In the genomic region with DNA sequence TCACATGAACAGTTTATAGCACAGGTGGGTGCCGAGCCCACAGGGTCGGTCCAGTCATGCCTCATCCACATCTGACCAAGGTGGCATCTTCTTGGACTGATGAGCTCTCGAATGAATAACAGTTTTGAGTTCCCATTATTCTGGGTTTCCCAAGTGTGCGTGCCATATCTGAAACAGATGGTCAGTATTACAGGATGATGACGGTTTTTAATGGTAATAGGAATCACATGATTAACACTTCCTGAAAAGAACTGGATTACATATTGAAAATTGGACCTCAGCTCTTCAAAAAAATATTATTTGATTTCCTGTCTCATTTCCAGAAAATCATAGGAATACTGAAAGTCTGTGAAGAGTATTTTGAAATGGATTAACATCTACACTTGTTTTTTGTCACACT, we compare ENCODE assay signal across 23 cellular contexts. TPM values are rescaled to one million over a fixed set of nuclear protein-coding genes. Genes with fewer than 3 reads are reported as not detected.
DNase-seq lines count a peak whose midpoint lies in the region; ATAC-seq and TF ChIP-seq lines count a peak whose summit lies in the region.
"Had no signal": no experiment of that assay in that cellular context is flagged by ENCODE, and none has a peak within 500 bp of the region (broad histone marks: within the 10 kb centered on the region; RNA-seq: fewer than 3 reads in every experiment).

No MANE protein-coding gene starts in this region.

- H3K27me3 ChIP-seq in left ventricle myocardium inferior (ENCODE audit: low read depth) (no peaks in the 10 kb centered on the region), right cardiac atrium (ENCODE audit: control insufficient read depth, insufficient read depth) (no peaks in the 10 kb centered on the region)
- H3K27me3 ChIP-seq: body of pancreas had no signal

- H3K4me1 ChIP-seq in left ventricle myocardium inferior (peaks cover 26% of the 10 kb centered on the region), right cardiac atrium (ENCODE audit: control insufficient read depth, insufficient read depth, low read length) (no peaks in the 10 kb centered on the region)
- H3K4me1 ChIP-seq: body of pancreas had no signal

- 61% methylated on average over 5 of the region's 5 CpGs for WGBS in right cardiac atrium

- no peak for DNase-seq in left ventricle myocardium inferior
- DNase-seq in right cardiac atrium: no peak
- DNase-seq in NCI-H446 treated with DMSO at 0.1 percent for 48 hours (lab: John Stamatoyannopoulos, UW): peak; percentile 82
- DNase-seq in fibroblast of pulmonary artery (ENCODE audit: low read depth): peak; percentile 26
- peak; percentile 23 for DNase-seq in superior temporal gyrus (ENCODE audit: extremely low spot score)
- no peak for DNase-seq in activated CD4-positive, CD25-positive, alpha-beta regulatory T cell (lab: John Stamatoyannopoulos, UW)
- DNase-seq in stimulated activated naive CD4-positive, alpha-beta T cell treated with Interleukin-2 at 50 U/mL for 16 hours (lab: John Stamatoyannopoulos, UW): no peak
- DNase-seq: activated CD4-positive, alpha-beta T cell treated with anti-CD3 and anti-CD28 coated beads, Interleukin-2, amount 50 U/mL, for 48 hours; activated effector memory CD4-positive, alpha-beta T cell treated with Interleukin-2 at 50 U/mL for 16 hours; body of pancreas; CD8-positive, alpha-beta memory T cell; glutamatergic neuron; HCEC 1CT; MV-4-11; NCI-H187 treated with DMSO at 0.1 percent for 48 hours; NCI-H226; posterior cingulate gyrus; stimulated activated CD4-positive, alpha-beta T cell treated with anti-CD3 and anti-CD28 coated beads, Interleukin-1b, Interleukin-23, amount 100 ng/mL, for 48 hours; WERI-Rb-1 had no signal

- H3K9me3 ChIP-seq in left ventricle myocardium inferior (replicated peaks) (no peaks in the 10 kb centered on the region), right cardiac atrium (ENCODE audit: control insufficient read depth, low read length) (no peaks in the 10 kb centered on the region)
- H3K9me3 ChIP-seq: body of pancreas had no signal

- no peaks in the 10 kb centered on the region for H3K36me3 ChIP-seq in left ventricle myocardium inferior
- H3K36me3 ChIP-seq: WERI-Rb-1 had no signal

- H3K27ac ChIP-seq in left ventricle myocardium inferior (replicated peaks): peak overlapping the region; percentile 88
- H3K27ac ChIP-seq in right cardiac atrium (ENCODE audit: low read length): no peak overlapping the region
- H3K27ac ChIP-seq: body of pancreas, RWPE1, WERI-Rb-1 had no signal

- intact Hi-C loops in left ventricle myocardium inferior (cut with micrococcal nuclease): no loop called here
- intact Hi-C loops in right cardiac atrium (cut with DNase I): no loop called here

- TF ChIP-seq CTCF in left ventricle myocardium inferior (IDR thresholded peaks at IDR 0.05; ENCODE audit: borderline replicate concordance): no peak
- TF ChIP-seq CTCF in fibroblast of pulmonary artery (IDR thresholded peaks at IDR 0.05; ENCODE audit: low read length, missing control alignments): no peak

- ATAC-seq in right cardiac atrium (no peak), HG03175 (IDR thresholded peaks at IDR 0.05; ENCODE audit: unreplicated experiment) (no peak)
- ATAC-seq: body of pancreas, left lobe of liver, SK-N-SH treated with all-trans-retinoic acid at 6 μM for 48 hours had no signal

- H3K4me3 ChIP-seq in left ventricle myocardium inferior: no peak overlapping the region
- H3K4me3 ChIP-seq in right cardiac atrium (ENCODE audit: low read length): no peak overlapping the region
- no peak overlapping the region for H3K4me3 ChIP-seq in fibroblast of pulmonary artery (replicated peaks; ENCODE audit: low read depth, low read length)
- H3K4me3 ChIP-seq: body of pancreas had no signal

RNA-seq across cellular contexts. Expression of gene NAB1, which starts 22.2 kb away (rescaled TPM):
- 30.2 TPM for total RNA-seq in left ventricle myocardium inferior
- 10 to 100 TPM; 58.8 to 65.5 (median 60.7) TPM for total RNA-seq in right cardiac atrium
- 17.6 TPM for polyA plus RNA-seq in right cardiac atrium

Comparison
In these comparisons a context has a peak if more than half of its experiments do, and no peak if none do; other contexts are left out.
1. DNase-seq: peak in NCI-H446 treated with DMSO at 0.1 percent for 48 hours (single experiment), fibroblast of pulmonary artery (single experiment) and superior temporal gyrus (single experiment); none in left ventricle myocardium inferior (single experiment), right cardiac atrium (0 of 3), activated CD4-positive, CD25-positive, alpha-beta regulatory T cell (0 of 4) and stimulated activated naive CD4-positive, alpha-beta T cell treated with Interleukin-2 at 50 U/mL for 16 hours (single experiment).